1 cellular context compared by ENCODE assay signal in genomic region chr2:8681786-8682692, GRCh38.
TF ChIP-seq lines count a peak whose summit lies in the region.

Gene ID2, plus strand, starts transcription at chr2:8682056. Its CDS starts 110 bp downstream, at chr2:8682166.

TF ChIP-seq in WTC11, 78 proteins besides CTCF, POLR2A, EP300 and RAD21 (continued from another document):
- no peak for TF ChIP-seq ATF6 (CRISPR knock-in tag; IDR thresholded peaks at IDR 0.05)
- TF ChIP-seq MYBL2 (CRISPR knock-in tag; IDR thresholded peaks at IDR 0.05): no peak
- TF ChIP-seq USF2 (CRISPR knock-in tag; IDR thresholded peaks at IDR 0.05): no peak
- no peak for TF ChIP-seq PRRX2 (CRISPR knock-in tag; IDR thresholded peaks at IDR 0.05)
- no peak for TF ChIP-seq ATF2 (CRISPR knock-in tag; IDR thresholded peaks at IDR 0.05; ENCODE audit: borderline replicate concordance, low read depth)
- TF ChIP-seq ZNF425 (CRISPR knock-in tag; conservative IDR thresholded peaks at IDR 0.05): no peak
- no peak for TF ChIP-seq HMGA2 (CRISPR knock-in tag; IDR thresholded peaks at IDR 0.05)
- no peak for TF ChIP-seq JAZF1 (CRISPR knock-in tag; IDR thresholded peaks at IDR 0.05)
- no peak for TF ChIP-seq ZNF423 (CRISPR knock-in tag; IDR thresholded peaks at IDR 0.05)
- TF ChIP-seq ZNF396 (CRISPR knock-in tag; IDR thresholded peaks at IDR 0.05; ENCODE audit: borderline replicate concordance): no peak
- TF ChIP-seq SP1 (CRISPR knock-in tag; conservative IDR thresholded peaks at IDR 0.05): peak; percentile 91
- TF ChIP-seq NFYB (CRISPR knock-in tag; conservative IDR thresholded peaks at IDR 0.05; ENCODE audit: low read depth): peak; percentile 92
- TF ChIP-seq TEAD1 (CRISPR knock-in tag; IDR thresholded peaks at IDR 0.05): peak; percentile 80
- no peak for TF ChIP-seq ZMAT4 (CRISPR knock-in tag; IDR thresholded peaks at IDR 0.05)
- TF ChIP-seq RORB (CRISPR knock-in tag; IDR thresholded peaks at IDR 0.05): peak; percentile 90
- TF ChIP-seq ATF3 (CRISPR knock-in tag; conservative IDR thresholded peaks at IDR 0.05): no peak
- no peak for TF ChIP-seq ZNF532 (CRISPR knock-in tag; IDR thresholded peaks at IDR 0.05; ENCODE audit: borderline replicate concordance)
- TF ChIP-seq ETV6 (CRISPR knock-in tag; IDR thresholded peaks at IDR 0.05): no peak
- TF ChIP-seq JUN (CRISPR knock-in tag; IDR thresholded peaks at IDR 0.05): no peak
- TF ChIP-seq TP53 (CRISPR knock-in tag; IDR thresholded peaks at IDR 0.05): no peak
- TF ChIP-seq ARID4B (CRISPR knock-in tag; IDR thresholded peaks at IDR 0.05; ENCODE audit: borderline replicate concordance): peak; percentile 64; the same call in 1 of the 2 replicates
- TF ChIP-seq ATF1 (CRISPR knock-in tag; IDR thresholded peaks at IDR 0.05): no peak
- TF ChIP-seq ZNF281 (CRISPR knock-in tag; IDR thresholded peaks at IDR 0.05): no peak
- TF ChIP-seq E2F1 (CRISPR knock-in tag; IDR thresholded peaks at IDR 0.05): no peak
- no peak for TF ChIP-seq MXD4 (CRISPR knock-in tag; IDR thresholded peaks at IDR 0.05; ENCODE audit: borderline replicate concordance)
